Comparison of ENCODE assay signal across 1 cellular context in genomic region chr9:86315088-86315487, GRCh38.
TF ChIP-seq lines count a peak whose summit lies in the region.

No MANE protein-coding gene starts in this region.

TF ChIP-seq in HepG2, 621 proteins besides CTCF, POLR2A, EP300 and RAD21:
- TF ChIP-seq ZNF24 (IDR thresholded peaks at IDR 0.05) (no peak), HOXD1 (CRISPR knock-in tag; IDR thresholded peaks at IDR 0.05) (no peak), IKZF4 (CRISPR knock-in tag; IDR thresholded peaks at IDR 0.05; ENCODE audit: borderline replicate concordance, low read depth, not compliant biosample characterization) (no peak), SALL1 (CRISPR knock-in tag; IDR thresholded peaks at IDR 0.05) (no peak), ZNF101 (CRISPR knock-in tag; IDR thresholded peaks at IDR 0.05; ENCODE audit: borderline replicate concordance, low read depth) (no peak), HES4 (CRISPR knock-in tag; IDR thresholded peaks at IDR 0.05; ENCODE audit: borderline replicate concordance) (no peak), ZFP37 (CRISPR knock-in tag; IDR thresholded peaks at IDR 0.05; ENCODE audit: borderline replicate concordance) (no peak), ZNF775 (CRISPR knock-in tag; IDR thresholded peaks at IDR 0.05; ENCODE audit: borderline replicate concordance) (no peak), GATAD2A (CRISPR knock-in tag; IDR thresholded peaks at IDR 0.05) (no peak)
